Comparison of ENCODE assay signal across 1 cellular context in genomic region chr7:128831994-128832879, GRCh38.
TF ChIP-seq lines count a peak whose summit lies in the region.

No MANE protein-coding gene starts in this region.

TF ChIP-seq in WTC11, 78 proteins besides CTCF, POLR2A, EP300 and RAD21 (continued from another document):
- TF ChIP-seq E2F4 (CRISPR knock-in tag; IDR thresholded peaks at IDR 0.05; ENCODE audit: borderline replicate concordance, low read depth), result no peak
- TF ChIP-seq ZNF138 (CRISPR knock-in tag; conservative IDR thresholded peaks at IDR 0.05), result no peak
- TF ChIP-seq FOXP4 (CRISPR knock-in tag; IDR thresholded peaks at IDR 0.05), result 0 out of 2 replicates have a peak, but pooled peaks have one; percentile 35
- 0 out of 2 replicates have a peak, but pooled peaks have one; percentile 18 for TF ChIP-seq ETV6 (CRISPR knock-in tag; IDR thresholded peaks at IDR 0.05)
- no peak for TF ChIP-seq CDX4 (CRISPR knock-in tag; IDR thresholded peaks at IDR 0.05; ENCODE audit: borderline replicate concordance)
- no peak for TF ChIP-seq ZNF263 (CRISPR knock-in tag; IDR thresholded peaks at IDR 0.05; ENCODE audit: low read depth)
- TF ChIP-seq GTF2I (CRISPR knock-in tag; conservative IDR thresholded peaks at IDR 0.05), result no peak
- no peak for TF ChIP-seq PRRX2 (CRISPR knock-in tag; IDR thresholded peaks at IDR 0.05)
- TF ChIP-seq JAZF1 (CRISPR knock-in tag; IDR thresholded peaks at IDR 0.05), result no peak
- no peak for TF ChIP-seq ATF2 (CRISPR knock-in tag; IDR thresholded peaks at IDR 0.05; ENCODE audit: borderline replicate concordance, low read depth)
- no peak for TF ChIP-seq E2F1 (CRISPR knock-in tag; IDR thresholded peaks at IDR 0.05)
